Comparison of ENCODE assay signal across 1 cellular context in genomic region chr22:20955548-20955947, GRCh38.
TF ChIP-seq lines count a peak whose summit lies in the region.

No MANE protein-coding gene starts in this region.

TF ChIP-seq in HCT116, 20 proteins besides CTCF, POLR2A, EP300 and RAD21:
- TF ChIP-seq POLR2AphosphoS5 (IDR thresholded peaks at IDR 0.05; ENCODE audit: low read depth, low read length), result no peak
